Comparison of ENCODE assay signal across 10 cellular contexts in genomic region chr17:38894276-38894675, GRCh38. TPM values are rescaled to one million over a fixed set of nuclear protein-coding genes. Genes with fewer than 3 reads are reported as not detected.
DNase-seq lines count a peak whose midpoint lies in the region; ATAC-seq and TF ChIP-seq lines count a peak whose summit lies in the region.
"Had no signal": no experiment of that assay in that cellular context is flagged by ENCODE, and none has a peak within 500 bp of the region (broad histone marks: within the 10 kb centered on the region; RNA-seq: fewer than 3 reads in every experiment).

No MANE protein-coding gene starts in this region.

- H3K27me3 ChIP-seq in CD4-positive, alpha-beta memory T cell (ENCODE audit: insufficient read depth, low read length), result no peaks in the 10 kb centered on the region
- H3K27me3 ChIP-seq in gastrocnemius medialis (no peaks in the 10 kb centered on the region), SJCRH30 (no peaks in the 10 kb centered on the region)

- peaks cover 95% of the 10 kb centered on the region for H3K4me1 ChIP-seq in CD4-positive, alpha-beta memory T cell (ENCODE audit: insufficient read depth, low read length)
- peaks cover 41 to 49% of the 10 kb centered on the region in 2 donors for H3K4me1 ChIP-seq in gastrocnemius medialis
- H3K4me1 ChIP-seq in SJCRH30, result peaks cover 24% of the 10 kb centered on the region

- no peak for ATAC-seq in effector memory CD8-positive, alpha-beta T cell (replicated peaks)
- ATAC-seq in gastrocnemius medialis, result no peak
- no peak for ATAC-seq in GM21529 (IDR thresholded peaks at IDR 0.05; ENCODE audit: unreplicated experiment)
- no peak for ATAC-seq in HG03097 (IDR thresholded peaks at IDR 0.05; ENCODE audit: low FRiP score, unreplicated experiment)

- H3K36me3 Mint-ChIP-seq in CD4-positive, alpha-beta memory T cell, result peaks cover 14 to 49% of the 10 kb centered on the region in 2 donors
- H3K36me3 Mint-ChIP-seq in effector memory CD8-positive, alpha-beta T cell (ENCODE audit: insufficient read depth), result peaks cover 85% of the 10 kb centered on the region

- H3K36me3 ChIP-seq in CD4-positive, alpha-beta memory T cell (ENCODE audit: insufficient read depth, low read length), result peaks cover 30% of the 10 kb centered on the region
- H3K36me3 ChIP-seq in gastrocnemius medialis (peaks cover 0 to 10% of the 10 kb centered on the region in 2 donors), SJCRH30 (peaks cover 3% of the 10 kb centered on the region; the same call in 1 of the 2 replicates)

- no peaks in the 10 kb centered on the region for H3K9me3 Mint-ChIP-seq in CD4-positive, alpha-beta memory T cell
- H3K9me3 Mint-ChIP-seq in effector memory CD8-positive, alpha-beta T cell, result no peaks in the 10 kb centered on the region

- peak overlapping the region in 2 of 8 donors; percentile 43 to 59 for H3K4me3 Mint-ChIP-seq in CD4-positive, alpha-beta memory T cell
- peak overlapping the region; percentile 63 to 70 for H3K4me3 Mint-ChIP-seq in effector memory CD8-positive, alpha-beta T cell

- no peaks in the 10 kb centered on the region for H3K9me3 ChIP-seq in CD4-positive, alpha-beta memory T cell (ENCODE audit: control insufficient read depth in 1 of 2, low read length in 2 of 2)
- H3K9me3 ChIP-seq in gastrocnemius medialis (no peaks in the 10 kb centered on the region), SJCRH30 (replicated peaks) (no peaks in the 10 kb centered on the region)

- no peak for TF ChIP-seq POLR2A in gastrocnemius medialis (IDR thresholded peaks at IDR 0.05)

- no peak overlapping the region for H3K4me3 ChIP-seq in CD4-positive, alpha-beta memory T cell (ENCODE audit: low read length in 2 of 2)
- no peak overlapping the region for H3K4me3 ChIP-seq in gastrocnemius medialis
- H3K4me3 ChIP-seq in SJCRH30, result no peak overlapping the region

- intact Hi-C loops in CD4-positive, alpha-beta memory T cell (cut with micrococcal nuclease), result no loop called here
- intact Hi-C loops in gastrocnemius medialis (cut with DNase I; ENCODE audit: low total_unique reads), result no loop called here

- in situ Hi-C loops in gastrocnemius medialis (cut with MboI; ENCODE audit: low sequenced_read_pairs in 4 of 4), result loop anchor here in 1 of 4 donors (25.0 kb wide), 1 partner anchor 93 kb away; no protein-coding TSS in a partner anchor

- TF ChIP-seq CTCF in RWPE1 (conservative IDR thresholded peaks at IDR 0.05; ENCODE audit: low read depth) (no peak), gastrocnemius medialis (IDR thresholded peaks at IDR 0.05 in 4 of 5, conservative IDR thresholded peaks at IDR 0.05 in 1 of 5) (no peak)

- no peak for DNase-seq in CD4-positive, alpha-beta memory T cell
- DNase-seq in RWPE1 (ENCODE audit: low spot score) (no peak), gastrocnemius medialis (no peak), NCI-H1417 treated with DMSO at 0.1 percent for 48 hours (lab: John Stamatoyannopoulos, UW) (no peak), SJCRH30 (no peak)
- no peak for DNase-seq in effector memory CD8-positive, alpha-beta T cell
- DNase-seq: DND-41 had no signal

- H3K27ac Mint-ChIP-seq in CD4-positive, alpha-beta memory T cell, result peak overlapping the region; percentile 68 to 90 (median 78)
- H3K27ac Mint-ChIP-seq in effector memory CD8-positive, alpha-beta T cell, result peak overlapping the region; percentile 90 to 93

- CTCF ChIA-PET in CD4-positive, alpha-beta memory T cell (lab: Charles Lee; ENCODE audit: partially characterized antibody), result interaction anchor here (0.7 to 2.0 kb wide), 2 partner anchors 12 to 26 kb away, joined by 3 to 8 read pairs; no protein-coding TSS in a partner anchor
- CTCF ChIA-PET in RWPE1 (lab: Yijun Ruan, JAX), result no interaction called here

- H3K27me3 Mint-ChIP-seq in CD4-positive, alpha-beta memory T cell, result no peaks in the 10 kb centered on the region
- H3K27me3 Mint-ChIP-seq in effector memory CD8-positive, alpha-beta T cell, result no peaks in the 10 kb centered on the region

- H3K4me1 Mint-ChIP-seq in CD4-positive, alpha-beta memory T cell, result peaks cover 60 to 96% (median 78%) of the 10 kb centered on the region in 4 donors
- peaks cover 66 to 78% of the 10 kb centered on the region in 2 donors for H3K4me1 Mint-ChIP-seq in effector memory CD8-positive, alpha-beta T cell (ENCODE audit: low read depth in 2 of 2)

- peak overlapping the region; percentile 50 for H3K27ac ChIP-seq in CD4-positive, alpha-beta memory T cell (ENCODE audit: low read depth, low read length)
- H3K27ac ChIP-seq in RWPE1 (peak overlapping the region; percentile 36), gastrocnemius medialis (peak overlapping the region; percentile 50 to 78 (median 68)), SJCRH30 (no peak overlapping the region; the same call in 1 of the 2 replicates)
- H3K27ac ChIP-seq: parathyroid adenoma had no signal

- POLR2A ChIA-PET in CD4-positive, alpha-beta memory T cell (lab: Charles Lee; ENCODE audit: partially characterized antibody), result interaction anchor here (1.0 to 7.0 kb wide), 5 partner anchors 10 to 41 kb away, joined by 4 to 63 read pairs (median 13); partner anchors contain the start of genes LASP1 and RPL23
- POLR2A ChIA-PET in RWPE1 (lab: Yijun Ruan, JAX; ENCODE audit: low non-redundant PET), result interaction anchor here (1.2 kb wide), 1 partner anchor 14 kb away, joined by 3 read pairs; no protein-coding TSS in a partner anchor

RNA-seq across cellular contexts. Expression of gene LASP1, which starts 24.4 kb away (rescaled TPM):
- 100 to 1,000 TPM; 120 to 122 TPM for total RNA-seq in CD4-positive, alpha-beta memory T cell
- polyA plus RNA-seq in CD4-positive, alpha-beta memory T cell, result 10 to 100 TPM; 32.1 to 65.3 TPM
- total RNA-seq in gastrocnemius medialis, result 10 to 100 TPM; 10.7 to 24.1 (median 20.5) TPM
- total RNA-seq in SJCRH30 (2014; rRNA removed; shearing (Covaris generic)), result 36.7 and 38.8 TPM in 2 replicates

RNA-seq across cellular contexts. Expression of gene RPL23, which starts 40.8 kb away (rescaled TPM):
- total RNA-seq in CD4-positive, alpha-beta memory T cell, result 1,000 to 10,000 TPM; 1,511 to 1,572 TPM
- polyA plus RNA-seq in CD4-positive, alpha-beta memory T cell, result 1,000 to 10,000 TPM in 1 of 2 donors, 100 to 1,000 TPM in 1; 728 to 1,314 TPM
- 1,000 to 10,000 TPM in 1 of 4 donors, 100 to 1,000 TPM in 3; 878 to 1,126 (median 955) TPM for total RNA-seq in gastrocnemius medialis
- total RNA-seq in SJCRH30 (2014; rRNA removed; shearing (Covaris generic)), result 2,556 and 2,769 TPM in 2 replicates
